In genomic region chr2:176763111-176763510, GRCh38 we compare ENCODE assay signal across 19 cellular contexts.
"Had no signal": no experiment of that assay in that cellular context is flagged by ENCODE, and none has a peak within 500 bp of the region (broad histone marks: within the 10 kb centered on the region; RNA-seq: fewer than 3 reads in every experiment).

No MANE protein-coding gene starts in this region.

- H3K4me1 ChIP-seq: left lung had no signal

- H3K4me1 Mint-ChIP-seq: activated CD4-positive, alpha-beta T cell treated with anti-CD3 and anti-CD28 coated beads for 36 hours; activated CD8-positive, alpha-beta memory T cell treated with anti-CD3 and anti-CD28 coated beads, Interleukin-2, amount 10 ng/mL, durations not matched to agents 7 days and 5 days had no signal

- H3K27me3 ChIP-seq: left lung, tibial artery had no signal

- FAIRE-seq: endometrium, frontal cortex had no signal

- H3K9me3 Mint-ChIP-seq: activated CD4-positive, alpha-beta memory T cell treated with anti-CD3 and anti-CD28 coated beads for 36 hours; activated naive CD4-positive, alpha-beta T cell treated with anti-CD3 and anti-CD28 coated beads for 36 hours; mesothelial cell of epicardium had no signal

- H3K9me3 ChIP-seq: left lung, tibial artery had no signal

- H3K27ac ChIP-seq: coronary artery, left lung, tibial artery had no signal

- DNase-seq: activated CD4-positive, alpha-beta memory T cell treated with anti-CD3 and anti-CD28 coated beads for 36 hours; activated CD4-positive, alpha-beta T cell treated with anti-CD3 and anti-CD28 coated beads for 36 hours; activated CD8-positive, alpha-beta memory T cell treated with anti-CD3 and anti-CD28 coated beads, Interleukin-2, amount 10 ng/mL, durations not matched to agents 7 days and 5 days; activated naive CD4-positive, alpha-beta T cell treated with anti-CD3 and anti-CD28 coated beads for 36 hours; central memory CD4-positive, alpha-beta T cell; erythroblast; head of caudate nucleus; left lung; stimulated activated CD4-positive, alpha-beta T cell treated with anti-CD3 and anti-CD28 coated beads, Interleukin-12 subunit alpha, Interleukin-12 subunit beta, amount 100 ng/mL, for 4 hours; stimulated activated CD4-positive, alpha-beta T cell treated with anti-CD3 and anti-CD28 coated beads, Interleukin-1b, Interleukin-23, amount 100 ng/mL, for 48 hours; stimulated activated CD8-positive, alpha-beta memory T cell treated with anti-CD3 and anti-CD28 coated beads, Interleukin-4, amount 100 ng/mL, for 48 hours; stimulated activated naive CD4-positive, alpha-beta T cell treated with Interleukin-2 at 50 U/mL for 16 hours; tibial artery had no signal

- H3K36me3 ChIP-seq: tibial artery had no signal

- H3K36me3 Mint-ChIP-seq: activated CD4-positive, alpha-beta memory T cell treated with anti-CD3 and anti-CD28 coated beads for 36 hours; activated CD8-positive, alpha-beta memory T cell treated with anti-CD3 and anti-CD28 coated beads, Interleukin-2, amount 10 ng/mL, durations not matched to agents 7 days and 5 days; brain; mesothelial cell of epicardium had no signal

- H3K27ac Mint-ChIP-seq: activated CD4-positive, alpha-beta memory T cell treated with anti-CD3 and anti-CD28 coated beads for 36 hours; activated CD4-positive, alpha-beta T cell treated with anti-CD3 and anti-CD28 coated beads for 36 hours; activated CD8-positive, alpha-beta memory T cell treated with anti-CD3 and anti-CD28 coated beads, Interleukin-2, amount 10 ng/mL, durations not matched to agents 7 days and 5 days; activated naive CD4-positive, alpha-beta T cell treated with anti-CD3 and anti-CD28 coated beads for 36 hours; mesothelial cell of epicardium had no signal

- H3K4me3 ChIP-seq: coronary artery, left lung, tibial artery had no signal

- H3K4me3 Mint-ChIP-seq: activated CD4-positive, alpha-beta memory T cell treated with anti-CD3 and anti-CD28 coated beads for 36 hours; activated CD4-positive, alpha-beta T cell treated with anti-CD3 and anti-CD28 coated beads for 36 hours; activated CD8-positive, alpha-beta memory T cell treated with anti-CD3 and anti-CD28 coated beads, Interleukin-2, amount 10 ng/mL, durations not matched to agents 7 days and 5 days; activated naive CD4-positive, alpha-beta T cell treated with anti-CD3 and anti-CD28 coated beads for 36 hours; brain; mesothelial cell of epicardium; neural crest cell had no signal
